ENCODE assay signal across 13 cellular contexts in genomic region chr7:153432056-153432455, GRCh38.
"Had no signal": no experiment of that assay in that cellular context is flagged by ENCODE, and none has a peak within 500 bp of the region (broad histone marks: within the 10 kb centered on the region; RNA-seq: fewer than 3 reads in every experiment).

No MANE protein-coding gene starts in this region.

- H3K27ac ChIP-seq: breast epithelium, ovary had no signal

- H3K9me3 ChIP-seq: ovary had no signal

- H3K4me3 ChIP-seq: breast epithelium, ovary had no signal

- ATAC-seq: activated T-cell treated with anti-CD3 and anti-CD28 coated beads, Interleukin-2, amount 50 U/mL, for 72 hours; esophagus mucosa; left ventricle myocardium superior had no signal

- H3K4me1 ChIP-seq: breast epithelium had no signal

- H3K36me3 ChIP-seq: breast epithelium, ovary had no signal

- H3K27me3 ChIP-seq: breast epithelium, ovary had no signal

- DNase-seq: activated CD4-positive, alpha-beta memory T cell treated with anti-CD3 and anti-CD28 coated beads for 36 hours; activated CD4-positive, alpha-beta T cell treated with anti-CD3 and anti-CD28 coated beads for 1 hour; activated gamma-delta T cell treated with Interleukin-2 at 50 U/mL for 16 hours; activated T-cell treated with anti-CD3 and anti-CD28 coated beads, Interleukin-2, amount 50 U/mL, for 72 hours; aorta; islet precursor cell; left ventricle myocardium superior; ovary; stimulated activated CD4-positive, alpha-beta T cell treated with anti-CD3 and anti-CD28 coated beads, Interleukin-15, amount 100 ng/mL, for 24 hours; stimulated activated CD4-positive, alpha-beta T cell treated with anti-CD3 and anti-CD28 coated beads, Interleukin-4, amount 100 ng/mL, for 24 hours; T1000 had no signal
